ENCODE assay signal across 11 cellular contexts in the genomic region with DNA sequence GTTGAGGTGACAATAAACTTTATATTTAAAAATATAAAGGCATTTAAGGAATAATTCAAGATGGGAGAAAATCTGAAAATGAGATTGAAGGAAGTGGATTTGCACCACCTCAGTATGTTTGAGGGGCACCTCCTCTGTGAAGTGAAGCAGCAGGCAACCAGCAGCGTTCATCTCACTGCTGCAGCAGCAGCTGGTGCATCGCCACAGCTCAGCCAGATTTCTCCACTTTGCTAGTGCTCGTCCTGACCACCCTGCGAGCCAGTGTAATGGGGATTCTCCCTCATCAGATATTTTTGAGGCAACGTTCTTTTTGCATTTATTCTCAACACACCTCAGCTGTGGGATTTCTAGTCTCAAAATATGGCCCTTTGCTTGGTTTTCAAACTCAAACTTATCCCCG. TPM values are rescaled to one million over a fixed set of nuclear protein-coding genes. Genes with fewer than 3 reads are reported as not detected.
"Had no signal": no experiment of that assay in that cellular context is flagged by ENCODE, and none has a peak within 500 bp of the region (broad histone marks: within the 10 kb centered on the region; RNA-seq: fewer than 3 reads in every experiment).

No MANE protein-coding gene starts in this region.

- H3K4me3 Mint-ChIP-seq: HFFc6 had no signal

- H3K36me3 ChIP-seq: HAP-1 had no signal

- H3K9ac ChIP-seq: GM23248 had no signal

- ATAC-seq: HCT116, K562 had no signal

- FAIRE-seq: H54, HTR-8/SVneo, K562 had no signal

- H2AFZ ChIP-seq: GM23248 had no signal

- H3K9me3 Mint-ChIP-seq: HFFc6 had no signal

- H3K4me1 ChIP-seq: HAP-1 had no signal

- H3K9me3 ChIP-seq: HAP-1 had no signal

- DNase-seq: GM23248, GOT3, HFFc6, IMR-90, KG1 had no signal

- H3K4me3 ChIP-seq: GM23248, HAP-1, K562 had no signal

- H3K27ac Mint-ChIP-seq: HFFc6 had no signal

- H3K27ac ChIP-seq: GM23248 had no signal

RNA-seq across cellular contexts. Expression of gene LRAT, which starts 13.9 kb away (rescaled TPM):
- total RNA-seq: GM23248, HFFc6, HT-29 had no signal

RNA-seq across cellular contexts. Expression of gene RBM46, which starts 23.4 kb away (rescaled TPM):
- total RNA-seq: HFFc6, HT-29, IMR-90, K562 had no signal
- polyA plus RNA-seq: IMR-90 had no signal
